In genomic region chr1:143884532-143884931, GRCh38 we compare ENCODE assay signal across 8 cellular contexts.
A peak's percentile ranks its signal among the peaks of the same experiment; 100 is the strongest.
DNase-seq lines count a peak whose midpoint lies in the region; ATAC-seq and TF ChIP-seq lines count a peak whose summit lies in the region.
"Not testable (repeated sequence)": the region's sequence is repeated elsewhere in the genome, so short reads cannot be mapped to it uniquely, and the experiment has no call there.

No MANE protein-coding gene starts in this region.

- peak overlapping the region; percentile 57 for H3K4me3 Mint-ChIP-seq in activated T-helper 2 cell treated with anti-CD3 and anti-CD28 coated beads, Interferon-gamma antibody, Interleukin-2, Interleukin-4, amounts not matched to agents 10 μg/mL and 5 μg/mL and 100 μg/mL, durations not matched to agents 14 hours and 24 hours and 36 hours (ENCODE audit: low read depth)
- H3K4me3 Mint-ChIP-seq in nephron = peak overlapping the region; percentile 75 to 85 (median 83)

- H3K27ac Mint-ChIP-seq in activated T-helper 2 cell treated with anti-CD3 and anti-CD28 coated beads, Interferon-gamma antibody, Interleukin-2, Interleukin-4, amounts not matched to agents 10 μg/mL and 5 μg/mL and 100 μg/mL, durations not matched to agents 14 hours and 24 hours and 36 hours = not testable (repeated sequence)
- peak overlapping the region in 1 of 3 experiments; percentile 67 for H3K27ac Mint-ChIP-seq in nephron

- not testable (repeated sequence) for H3K4me3 ChIP-seq in DND-41 (ENCODE audit: low read depth in 1 of 2, low read length in 2 of 2)

- TF ChIP-seq CTCF in DND-41 (IDR thresholded peaks at IDR 0.05; ENCODE audit: borderline replicate concordance, extremely low read depth, low read length, poor library complexity, severe bottlenecking) = not testable (repeated sequence)
- TF ChIP-seq CTCF in nephron (IDR thresholded peaks at IDR 0.05; ENCODE audit: unreplicated experiment in 3 of 3) = peak; percentile 39 to 61 (median 60)

- H3K36me3 Mint-ChIP-seq in activated T-helper 2 cell treated with anti-CD3 and anti-CD28 coated beads, Interferon-gamma antibody, Interleukin-2, Interleukin-4, amounts not matched to agents 10 μg/mL and 5 μg/mL and 100 μg/mL, durations not matched to agents 14 hours and 24 hours and 36 hours (ENCODE audit: low read depth); nephron (ENCODE audit: low read depth): not testable (repeated sequence)

- intact Hi-C loops in activated T-helper 2 cell treated with anti-CD3 and anti-CD28 coated beads, Interferon-gamma antibody, Interleukin-2, Interleukin-4, amounts not matched to agents 10 μg/mL and 5 μg/mL and 100 μg/mL, durations not matched to agents 14 hours and 24 hours and 36 hours (cut with micrococcal nuclease) = not testable (repeated sequence)

- not testable (repeated sequence) for H3K79me2 ChIP-seq in DND-41 (ENCODE audit: insufficient read depth, low read length)

- H3K4me2 ChIP-seq in DND-41 (ENCODE audit: insufficient read depth, low read length) = not testable (repeated sequence)

- not testable (repeated sequence) for H3K36me3 ChIP-seq in DND-41 (ENCODE audit: insufficient read depth, low read length)

- peak; percentile 43 for DNase-seq in DND-41
- peak in 3 of 5 donors; percentile 23 to 36 (median 29) for DNase-seq in T-helper 1 cell
- peak; percentile 33 for DNase-seq in activated T-helper 2 cell treated with anti-CD3 and anti-CD28 coated beads, Interferon-gamma antibody, Interleukin-2, Interleukin-4, amounts not matched to agents 10 μg/mL and 5 μg/mL and 100 μg/mL, durations not matched to agents 14 hours and 24 hours and 36 hours (ENCODE audit: low spot score)
- DNase-seq in stimulated activated CD8-positive, alpha-beta memory T cell treated with anti-CD3 and anti-CD28 coated beads, Interleukin-2, amount 100 ng/mL, for 48 hours (ENCODE audit: low read depth in 2 of 2) = peak; percentile 20 to 30

- H2AFZ ChIP-seq in DND-41 (ENCODE audit: low read depth, low read length) = not testable (repeated sequence)

- H3K27me3 ChIP-seq in DND-41 (ENCODE audit: insufficient read depth, low read length, poor library complexity) = not testable (repeated sequence)

- H3K4me1 ChIP-seq in DND-41 (ENCODE audit: insufficient read depth, low read length) = not testable (repeated sequence)

- not testable (repeated sequence) for H3K9me3 Mint-ChIP-seq in activated T-helper 2 cell treated with anti-CD3 and anti-CD28 coated beads, Interferon-gamma antibody, Interleukin-2, Interleukin-4, amounts not matched to agents 10 μg/mL and 5 μg/mL and 100 μg/mL, durations not matched to agents 14 hours and 24 hours and 36 hours; nephron

- H3K9me3 ChIP-seq in DND-41 (ENCODE audit: insufficient read depth, low read length, severe bottlenecking) = not testable (repeated sequence)

- H3K9ac ChIP-seq in DND-41 (ENCODE audit: low read depth, low read length) = not testable (repeated sequence)

- H3K27me3 Mint-ChIP-seq in activated T-helper 2 cell treated with anti-CD3 and anti-CD28 coated beads, Interferon-gamma antibody, Interleukin-2, Interleukin-4, amounts not matched to agents 10 μg/mL and 5 μg/mL and 100 μg/mL, durations not matched to agents 14 hours and 24 hours and 36 hours (ENCODE audit: low read depth); nephron (ENCODE audit: low read depth): not testable (repeated sequence)

- not testable (repeated sequence) for H4K20me1 ChIP-seq in DND-41 (ENCODE audit: insufficient read depth, low read length)

- not testable (repeated sequence) for H3K27ac ChIP-seq in DND-41 (ENCODE audit: low read length)

- not testable (repeated sequence) for H3K4me1 Mint-ChIP-seq in activated T-helper 2 cell treated with anti-CD3 and anti-CD28 coated beads, Interferon-gamma antibody, Interleukin-2, Interleukin-4, amounts not matched to agents 10 μg/mL and 5 μg/mL and 100 μg/mL, durations not matched to agents 14 hours and 24 hours and 36 hours (ENCODE audit: low read depth); nephron

- peak; percentile 81 for ATAC-seq in DND-41 (ENCODE audit: insufficient read depth, low read depth)
- peak; percentile 87 for ATAC-seq in GM21515 (IDR thresholded peaks at IDR 0.05; ENCODE audit: unreplicated experiment)
- ATAC-seq in HG03103 (IDR thresholded peaks at IDR 0.05; ENCODE audit: low read depth, unreplicated experiment) = peak; percentile 78
- ATAC-seq in esophagus mucosa = peak; percentile 79
